In genomic region chr4:37454263-37454800, GRCh38 we compare ENCODE assay signal across 7 cellular contexts.
DNase-seq lines count a peak whose midpoint lies in the region; ATAC-seq and TF ChIP-seq lines count a peak whose summit lies in the region.

No MANE protein-coding gene starts in this region.

- DNase-seq in HL-60 (ENCODE audit: low read depth in 1 of 2, low spot score in 1 of 2) (no peak), left lobe of liver (ENCODE audit: low spot score) (peak; percentile 67), spleen (no peak), NCI-H187 treated with DMSO at 0.1 percent for 48 hours (lab: John Stamatoyannopoulos, UW) (no peak), HFFc6 (no peak)
- no peak for DNase-seq in activated naive CD8-positive, alpha-beta T cell treated with anti-CD3 and anti-CD28 coated beads, Interleukin-2, amount 10 ng/mL, durations not matched to agents 7 days and 5 days

- TF ChIP-seq POLR2A in spleen (IDR thresholded peaks at IDR 0.05): no peak

- H3K4me1 ChIP-seq in spleen: peaks cover 5 to 19% (median 15%) of the 10 kb centered on the region in 6 donors

- TF ChIP-seq CTCF in HL-60 (IDR thresholded peaks at IDR 0.05; ENCODE audit: insufficient read depth, low read length) (no peak), spleen (IDR thresholded peaks at IDR 0.05 in 8 of 11, conservative IDR thresholded peaks at IDR 0.05 in 3 of 11) (no peak), HFFc6 (IDR thresholded peaks at IDR 0.05) (no peak)

- peaks cover 7% of the 10 kb centered on the region for H3K4me1 Mint-ChIP-seq in activated naive CD8-positive, alpha-beta T cell treated with anti-CD3 and anti-CD28 coated beads, Interleukin-2, amount 10 ng/mL, durations not matched to agents 7 days and 5 days
- H3K4me1 Mint-ChIP-seq in HFFc6 (ENCODE audit: low read depth): no peaks in the 10 kb centered on the region

- H3K9me3 ChIP-seq in spleen: no peaks in the 10 kb centered on the region

- POLR2A ChIA-PET in activated naive CD8-positive, alpha-beta T cell treated with anti-CD3 and anti-CD28 coated beads, Interleukin-2, amount 10 ng/mL, durations not matched to agents 7 days and 5 days (lab: Charles Lee): no interaction called here

- H3K27me3 ChIP-seq in HL-60 (ENCODE audit: insufficient read depth, poor library complexity, severe bottlenecking) (peaks cover 21% of the 10 kb centered on the region), spleen (replicated peaks in 1 of 7) (peaks cover 4 to 83% (median 46%) of the 10 kb centered on the region in 7 donors)

- H3K9me3 Mint-ChIP-seq in activated naive CD8-positive, alpha-beta T cell treated with anti-CD3 and anti-CD28 coated beads, Interleukin-2, amount 10 ng/mL, durations not matched to agents 7 days and 5 days: no peaks in the 10 kb centered on the region
- H3K9me3 Mint-ChIP-seq in HFFc6: no peaks in the 10 kb centered on the region

- H3K4me3 Mint-ChIP-seq in activated naive CD8-positive, alpha-beta T cell treated with anti-CD3 and anti-CD28 coated beads, Interleukin-2, amount 10 ng/mL, durations not matched to agents 7 days and 5 days: peak overlapping the region; percentile 48
- H3K4me3 Mint-ChIP-seq in HFFc6: no peak overlapping the region

- H3K27ac Mint-ChIP-seq in activated naive CD8-positive, alpha-beta T cell treated with anti-CD3 and anti-CD28 coated beads, Interleukin-2, amount 10 ng/mL, durations not matched to agents 7 days and 5 days: no peak overlapping the region
- H3K27ac Mint-ChIP-seq in HFFc6: no peak overlapping the region

- WGBS in spleen, 5 donors: 12 to 17% (median 13%) methylated on average over 11 of the region's 11 CpGs

- peaks cover 3% of the 10 kb centered on the region for H3K36me3 Mint-ChIP-seq in activated naive CD8-positive, alpha-beta T cell treated with anti-CD3 and anti-CD28 coated beads, Interleukin-2, amount 10 ng/mL, durations not matched to agents 7 days and 5 days
- H3K36me3 Mint-ChIP-seq in HFFc6 (ENCODE audit: low read depth): no peaks in the 10 kb centered on the region

- H3K4me3 ChIP-seq in HL-60 (replicated peaks; ENCODE audit: insufficient read depth, low read length) (peak overlapping the region; percentile 61), spleen (peak overlapping the region in 6 of 8 donors; percentile 41 to 75 (median 50))

- intact Hi-C loops in spleen (cut with DNase I; ENCODE audit: low total_unique reads): no loop called here

- peaks cover 53% of the 10 kb centered on the region for H3K27me3 Mint-ChIP-seq in activated naive CD8-positive, alpha-beta T cell treated with anti-CD3 and anti-CD28 coated beads, Interleukin-2, amount 10 ng/mL, durations not matched to agents 7 days and 5 days
- peaks cover 25% of the 10 kb centered on the region for H3K27me3 Mint-ChIP-seq in HFFc6 (ENCODE audit: insufficient read depth)

- H3K27ac ChIP-seq in HL-60 (replicated peaks): no peak overlapping the region
- H3K27ac ChIP-seq in spleen: no peak overlapping the region

- ATAC-seq in activated naive CD8-positive, alpha-beta T cell treated with anti-CD3 and anti-CD28 coated beads, Interleukin-2, amount 10 ng/mL, durations not matched to agents 7 days and 5 days (ENCODE audit: low read depth): no peak
- ATAC-seq in left lobe of liver (peak; percentile 43), HG03520 (IDR thresholded peaks at IDR 0.05; ENCODE audit: unreplicated experiment) (no peak)

- no peaks in the 10 kb centered on the region for H3K36me3 ChIP-seq in spleen
